ENCODE assay signal across 11 cellular contexts in genomic region chr16:56518435-56518834, GRCh38. TPM values are rescaled to one million over a fixed set of nuclear protein-coding genes. Genes with fewer than 3 reads are reported as not detected.
DNase-seq lines count a peak whose midpoint lies in the region; ATAC-seq and TF ChIP-seq lines count a peak whose summit lies in the region.
"Had no signal": no experiment of that assay in that cellular context is flagged by ENCODE, and none has a peak within 500 bp of the region (broad histone marks: within the 10 kb centered on the region; RNA-seq: fewer than 3 reads in every experiment).

No MANE protein-coding gene starts in this region.

- H3K4me3 Mint-ChIP-seq in Caco-2 (ENCODE audit: unreplicated experiment): peak overlapping the region; percentile 81
- H3K4me3 Mint-ChIP-seq in stimulated activated naive B cell treated with anti-CD40 and anti-IgM and Interleukin-4, amounts not matched to agents 10 μg/mL and 1 μg/mL and 100 μg/mL, for 72 hours: peak overlapping the region in 1 of 2 donors; percentile 88

- TF ChIP-seq POLR2A in lower leg skin (IDR thresholded peaks at IDR 0.05): no peak

- H3K9ac ChIP-seq in PC-3 (ENCODE audit: low read length): no peak overlapping the region

- 52 to 53% methylated on average over 7 of the region's 7 CpGs for WGBS in lower leg skin, 2 donors

- TSS peak; percentile 55 for BruUV-seq in Caco-2 (replicated peaks; lab: Mats Ljungman, UMichigan)
- TSS peak; percentile 62 for BruUV-seq in PC-3 (replicated peaks; lab: Mats Ljungman, UMichigan)

- no peaks in the 10 kb centered on the region; the same call in 1 of the 2 replicates for H3K9me2 ChIP-seq in PC-3 (replicated peaks; ENCODE audit: low read length)

- ATAC-seq in PC-3: peak; percentile 28
- no peak for ATAC-seq in stimulated activated naive B cell treated with anti-CD40 and anti-IgM and Interleukin-4, amounts not matched to agents 10 μg/mL and 1 μg/mL and 100 μg/mL, for 72 hours (replicated peaks)
- ATAC-seq: right cardiac atrium had no signal

- no peaks in the 10 kb centered on the region for H3K9me3 Mint-ChIP-seq in Caco-2 (ENCODE audit: unreplicated experiment)
- H3K9me3 Mint-ChIP-seq in stimulated activated naive B cell treated with anti-CD40 and anti-IgM and Interleukin-4, amounts not matched to agents 10 μg/mL and 1 μg/mL and 100 μg/mL, for 72 hours: no peaks in the 10 kb centered on the region

- H3K27me3 ChIP-seq in Caco-2 (replicated peaks; ENCODE audit: control insufficient read depth, insufficient read depth, low read length): no peaks in the 10 kb centered on the region
- H3K27me3 ChIP-seq in PC-3 (ENCODE audit: low read length): no peaks in the 10 kb centered on the region

- H4K20me1 ChIP-seq in PC-3 (ENCODE audit: low read length): peaks cover 5% of the 10 kb centered on the region

- intact Hi-C loops in Caco-2 (cut with micrococcal nuclease; ENCODE audit: unreplicated experiment) (no loop called here), PC-3 (cut with micrococcal nuclease) (no loop called here), lower leg skin (cut with DNase I; ENCODE audit: low total_unique reads) (loop anchor here (10.0 kb wide), 2 partner anchors 86 to 186 kb away; partner anchors contain the start of gene MT2A)

- H3K4me3 ChIP-seq in Caco-2 (ENCODE audit: low read depth, low read length): no peak overlapping the region
- peak overlapping the region; percentile 92 for H3K4me3 ChIP-seq in PC-3 (ENCODE audit: low read length)
- no peak overlapping the region for H3K4me3 ChIP-seq in lower leg skin (ENCODE audit: low read depth, poor library complexity, severe bottlenecking)

- H3K27ac Mint-ChIP-seq in Caco-2 (ENCODE audit: unreplicated experiment): no peak overlapping the region
- H3K27ac Mint-ChIP-seq in stimulated activated naive B cell treated with anti-CD40 and anti-IgM and Interleukin-4, amounts not matched to agents 10 μg/mL and 1 μg/mL and 100 μg/mL, for 72 hours: no peak overlapping the region

- peaks cover 7% of the 10 kb centered on the region for H3K4me1 Mint-ChIP-seq in Caco-2 (ENCODE audit: low read depth, unreplicated experiment)
- peaks cover 17 to 34% of the 10 kb centered on the region in 2 donors for H3K4me1 Mint-ChIP-seq in stimulated activated naive B cell treated with anti-CD40 and anti-IgM and Interleukin-4, amounts not matched to agents 10 μg/mL and 1 μg/mL and 100 μg/mL, for 72 hours

- H3K9me3 ChIP-seq in Caco-2: no peaks in the 10 kb centered on the region
- no peaks in the 10 kb centered on the region for H3K9me3 ChIP-seq in PC-3 (ENCODE audit: low read length)

- H3K27me3 Mint-ChIP-seq in Caco-2 (ENCODE audit: insufficient read depth, unreplicated experiment): no peaks in the 10 kb centered on the region
- H3K27me3 Mint-ChIP-seq in stimulated activated naive B cell treated with anti-CD40 and anti-IgM and Interleukin-4, amounts not matched to agents 10 μg/mL and 1 μg/mL and 100 μg/mL, for 72 hours: no peaks in the 10 kb centered on the region

- H3F3A ChIP-seq in PC-3 (ENCODE audit: low read length, unreplicated experiment): no peaks in the 10 kb centered on the region

- TF ChIP-seq CTCF in Caco-2 (IDR thresholded peaks at IDR 0.05; ENCODE audit: insufficient read depth in 1 of 2, low read depth in 1 of 2, low read length in 1 of 2, severe bottlenecking in 1 of 2, unreplicated experiment in 1 of 2) (no peak), PC-3 (conservative IDR thresholded peaks at IDR 0.05; ENCODE audit: low read depth, low read length) (no peak), lower leg skin (IDR thresholded peaks at IDR 0.05) (no peak)

- H3K4me1 ChIP-seq in Caco-2: peaks cover 7% of the 10 kb centered on the region
- peaks cover 39% of the 10 kb centered on the region for H3K4me1 ChIP-seq in PC-3 (ENCODE audit: insufficient read depth, low read length)

- POLR2A ChIA-PET in Caco-2 (lab: Charles Lee): no interaction called here
- POLR2A ChIA-PET in PC-3 (lab: Charles Lee; ENCODE audit: unreplicated experiment): no interaction called here

- H3K36me3 Mint-ChIP-seq in Caco-2 (ENCODE audit: insufficient read depth, unreplicated experiment): no peaks in the 10 kb centered on the region
- no peaks in the 10 kb centered on the region for H3K36me3 Mint-ChIP-seq in stimulated activated naive B cell treated with anti-CD40 and anti-IgM and Interleukin-4, amounts not matched to agents 10 μg/mL and 1 μg/mL and 100 μg/mL, for 72 hours

- DNase-seq in Caco-2 (no peak), PC-3 (peak; percentile 81), dermis blood vessel endothelial cell (peak; percentile 38), pons (ENCODE audit: low spot score) (peak; percentile 24), lower leg skin (ENCODE audit: low spot score in 2 of 2) (no peak), AG08395 (ENCODE audit: low spot score) (no peak), HuH-7 (ENCODE audit: low spot score) (no peak)
- no peak for DNase-seq in stimulated activated naive B cell treated with anti-CD40 and anti-IgM and Interleukin-4, amounts not matched to agents 10 μg/mL and 1 μg/mL and 100 μg/mL, for 72 hours
- DNase-seq: NCI-H2029, SHP77 had no signal

- H2AFZ ChIP-seq in PC-3 (ENCODE audit: low read length): no peak overlapping the region

- H3K4me2 ChIP-seq in PC-3 (ENCODE audit: low read length): peak overlapping the region; percentile 85

- CTCF ChIA-PET in Caco-2 (lab: Charles Lee): no interaction called here
- CTCF ChIA-PET in PC-3 (lab: Charles Lee): no interaction called here

- no peak overlapping the region for H3K27ac ChIP-seq in PC-3 (ENCODE audit: low read length)

- H3K79me2 ChIP-seq in PC-3 (ENCODE audit: low read length): peaks cover 24% of the 10 kb centered on the region

- no peaks in the 10 kb centered on the region for H3K36me3 ChIP-seq in Caco-2 (ENCODE audit: control insufficient read depth, insufficient read depth, low read length)
- no peaks in the 10 kb centered on the region for H3K36me3 ChIP-seq in PC-3 (ENCODE audit: low read depth, low read length)

RNA-seq across cellular contexts. Expression of gene BBS2, which starts 1.4 kb away (rescaled TPM):
- total RNA-seq in Caco-2 (2022) (25.6 and 27.7 TPM in 2 replicates), PC-3 (2014; rRNA removed) (17.6 and 19.2 TPM in 2 replicates), dermis blood vessel endothelial cell (40.6 and 52.2 TPM in 2 replicates), lower leg skin (100 to 1,000 TPM in 2 of 4 donors, 10 to 100 TPM in 2; 76.6 to 106 (median 92.4) TPM)

RNA-seq across cellular contexts. Expression of gene MT4, which starts 46.4 kb away (rescaled TPM):
- total RNA-seq in Caco-2 (2022) (not detected in 2 replicates), PC-3 (2014; rRNA removed) (not detected in 2 replicates), dermis blood vessel endothelial cell (not detected in 2 replicates), lower leg skin (1,000 to 10,000 TPM in 1 of 4 donors, 100 to 1,000 TPM in 1, 10 to 100 TPM in 1, not detected in 1; 46.1 to 1,445 (median 937) TPM)
- total RNA-seq: right cardiac atrium had no signal

Comparison
In these comparisons a context has a peak if more than half of its experiments do, and no peak if none do; other contexts are left out.
1. DNase-seq: peak in PC-3 (single experiment), dermis blood vessel endothelial cell (single experiment) and pons (single experiment); none in Caco-2 (0 of 2), lower leg skin (0 of 2), AG08395 (single experiment), stimulated activated naive B cell treated with anti-CD40 and anti-IgM and Interleukin-4, amounts not matched to agents 10 μg/mL and 1 μg/mL and 100 μg/mL, for 72 hours (single experiment) and HuH-7 (single experiment).